Comparison of ENCODE assay signal across 31 cellular contexts in the genomic region with DNA sequence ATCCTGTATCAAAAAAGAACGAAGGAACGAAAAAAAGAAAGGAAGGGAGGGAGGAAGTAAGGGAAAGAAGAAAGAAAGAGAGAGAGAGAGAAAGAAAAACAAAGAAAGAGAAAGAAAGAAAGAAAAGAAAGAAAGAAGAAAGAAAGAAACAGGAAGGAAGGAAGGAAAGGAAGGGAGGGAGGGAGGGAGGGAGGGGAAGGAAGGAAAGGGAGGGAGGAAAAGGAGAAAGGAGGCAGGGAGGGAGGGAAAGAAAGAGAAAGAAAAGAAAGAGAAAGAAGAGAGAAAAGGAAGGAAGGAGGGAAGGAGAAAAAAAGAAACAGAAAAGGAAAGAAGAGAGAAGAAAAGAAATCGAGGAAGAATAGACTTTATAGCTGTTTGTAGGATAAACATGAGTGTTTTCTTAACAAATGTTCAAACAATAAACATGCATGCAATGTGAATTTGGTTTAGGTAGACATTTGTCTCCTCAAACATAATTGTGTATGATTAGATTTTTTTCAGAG.
"Had no signal": no experiment of that assay in that cellular context is flagged by ENCODE, and none has a peak within 500 bp of the region (broad histone marks: within the 10 kb centered on the region; RNA-seq: fewer than 3 reads in every experiment).

No MANE protein-coding gene starts in this region.

- H3K27ac ChIP-seq: neural progenitor cell, ovary, parathyroid adenoma, psoas muscle, skin epidermis, spleen, suprapubic skin, testis, tibial artery, transverse colon, upper lobe of right lung, uterus had no signal

- H3K4me2 ChIP-seq: neural progenitor cell, smooth muscle cell had no signal

- H3K4me3 Mint-ChIP-seq: naive thymus-derived CD8-positive, alpha-beta T cell; nephron; neural progenitor cell; stimulated activated memory B cell treated with anti-CD40 and anti-IgM and Interleukin-4, amounts not matched to agents 10 μg/mL and 1 μg/mL and 100 μg/mL, for 72 hours; stimulated activated naive CD8-positive, alpha-beta T cell treated with anti-CD3 and anti-CD28 coated beads, Interleukin-15, amount 100 ng/mL, for 72 hours; type B pancreatic cell had no signal

- H3K9ac ChIP-seq: neural progenitor cell, parathyroid adenoma had no signal

- H3K9me3 Mint-ChIP-seq: nephron; neural progenitor cell; stimulated activated memory B cell treated with anti-CD40 and anti-IgM and Interleukin-4, amounts not matched to agents 10 μg/mL and 1 μg/mL and 100 μg/mL, for 72 hours; stimulated activated naive CD8-positive, alpha-beta T cell treated with anti-CD3 and anti-CD28 coated beads, Interleukin-15, amount 100 ng/mL, for 72 hours; type B pancreatic cell had no signal

- H3K36me3 ChIP-seq: neural progenitor cell, ovary, spleen, transverse colon, upper lobe of right lung, uterus had no signal

- DNase-seq: naive thymus-derived CD8-positive, alpha-beta T cell; occipital lobe; ovary; posterior cingulate gyrus; psoas muscle; right cardiac atrium; spleen; stimulated activated CD4-positive, alpha-beta T cell treated with anti-CD3 and anti-CD28 coated beads, Interleukin-12 subunit alpha, Interleukin-12 subunit beta, amount 100 ng/mL, for 4 hours; stimulated activated CD4-positive, alpha-beta T cell treated with anti-CD3 and anti-CD28 coated beads, Interleukin-1b, Interleukin-23, amount 100 ng/mL, for 48 hours; stimulated activated CD4-positive, alpha-beta T cell treated with anti-CD3 and anti-CD28 coated beads, Interleukin-4, amount 100 ng/mL, for 1 hour; stimulated activated CD4-positive, alpha-beta T cell treated with anti-CD3 and anti-CD28 coated beads, Interleukin-4, amount 100 ng/mL, for 4 hours; stimulated activated CD8-positive, alpha-beta memory T cell treated with anti-CD3 and anti-CD28 coated beads, Interleukin-4, amount 100 ng/mL, for 48 hours; stimulated activated naive CD4-positive, alpha-beta T cell; stimulated activated naive CD8-positive, alpha-beta T cell treated with anti-CD3 and anti-CD28 coated beads, Interleukin-15, amount 100 ng/mL, for 72 hours; stimulated activated naive CD8-positive, alpha-beta T cell treated with anti-CD3 and anti-CD28 coated beads, Interleukin-15, Interleukin-2, amounts not matched to agents 100 U/mL and 50 U/mL, for 24 hours; substantia nigra; testis; tibial artery; transverse colon; upper lobe of right lung; uterus had no signal

- ATAC-seq: naive thymus-derived CD8-positive, alpha-beta T cell; psoas muscle; right cardiac atrium; sciatic nerve; stimulated activated memory B cell treated with anti-CD40 and anti-IgM and Interleukin-4, amounts not matched to agents 10 μg/mL and 1 μg/mL and 100 μg/mL, for 72 hours; stimulated activated naive CD8-positive, alpha-beta T cell treated with anti-CD3 and anti-CD28 coated beads, Interleukin-15, amount 100 ng/mL, for 72 hours; stimulated activated naive CD8-positive, alpha-beta T cell treated with anti-CD3 and anti-CD28 coated beads, Interleukin-15, Interleukin-2, amounts not matched to agents 100 U/mL and 50 U/mL, for 24 hours; upper lobe of right lung had no signal

- H3K4me3 ChIP-seq: neural progenitor cell, ovary, psoas muscle, skin epidermis, smooth muscle cell, spleen, suprapubic skin, testis, tibial artery, transverse colon, upper lobe of right lung, uterus had no signal

- H3K27ac Mint-ChIP-seq: naive thymus-derived CD8-positive, alpha-beta T cell; nephron; neural progenitor cell; progenitor cell of endocrine pancreas; stimulated activated memory B cell treated with anti-CD40 and anti-IgM and Interleukin-4, amounts not matched to agents 10 μg/mL and 1 μg/mL and 100 μg/mL, for 72 hours; stimulated activated naive CD8-positive, alpha-beta T cell treated with anti-CD3 and anti-CD28 coated beads, Interleukin-15, amount 100 ng/mL, for 72 hours; type B pancreatic cell had no signal

- H3K4me1 Mint-ChIP-seq: naive thymus-derived CD8-positive, alpha-beta T cell; nephron; neural progenitor cell; stimulated activated memory B cell treated with anti-CD40 and anti-IgM and Interleukin-4, amounts not matched to agents 10 μg/mL and 1 μg/mL and 100 μg/mL, for 72 hours; stimulated activated naive CD8-positive, alpha-beta T cell treated with anti-CD3 and anti-CD28 coated beads, Interleukin-15, amount 100 ng/mL, for 72 hours had no signal

- H3K36me3 Mint-ChIP-seq: naive thymus-derived CD8-positive, alpha-beta T cell; stimulated activated memory B cell treated with anti-CD40 and anti-IgM and Interleukin-4, amounts not matched to agents 10 μg/mL and 1 μg/mL and 100 μg/mL, for 72 hours had no signal

- H3K9me3 ChIP-seq: ovary, psoas muscle, spleen, suprapubic skin, testis, tibial artery, transverse colon, upper lobe of right lung, uterus had no signal

- H3K27me3 Mint-ChIP-seq: progenitor cell of endocrine pancreas had no signal

- H3K4me1 ChIP-seq: neural progenitor cell, parathyroid adenoma, psoas muscle, spleen, suprapubic skin, testis, tibial artery, transverse colon, upper lobe of right lung, uterus had no signal

- H3K79me2 ChIP-seq: parathyroid adenoma had no signal

- H3K27me3 ChIP-seq: neural progenitor cell, ovary, spleen, suprapubic skin, testis, tibial artery, transverse colon, upper lobe of right lung, uterus had no signal

- H2AFZ ChIP-seq: neural progenitor cell, parathyroid adenoma had no signal
